ENCODE assay signal across 26 cellular contexts in the genomic region with DNA sequence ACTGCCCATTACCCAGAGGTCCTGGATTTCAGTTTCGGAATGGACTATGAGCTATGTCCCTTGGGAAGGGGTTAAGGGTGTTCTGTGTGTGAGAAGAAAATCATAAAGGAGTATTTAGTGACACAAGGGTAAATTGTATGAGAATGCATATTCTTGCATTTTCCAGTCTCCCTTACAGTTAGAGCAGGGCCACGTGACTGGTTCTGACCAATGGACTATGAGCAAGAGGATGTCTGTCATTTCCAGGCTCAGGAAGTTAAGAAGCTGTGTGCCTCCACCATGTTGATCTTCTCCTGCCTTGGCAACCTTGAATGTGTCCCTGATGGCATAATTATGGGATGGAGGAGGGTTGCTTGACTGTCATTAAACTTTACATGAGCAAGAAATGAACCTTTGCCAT.
"Had no signal": no experiment of that assay in that cellular context is flagged by ENCODE, and none has a peak within 500 bp of the region (broad histone marks: within the 10 kb centered on the region; RNA-seq: fewer than 3 reads in every experiment).

No MANE protein-coding gene starts in this region.

- H3K36me3 ChIP-seq: adrenal gland, breast epithelium, Peyer's patch, SJSA1, WERI-Rb-1 had no signal

- H3K9me3 ChIP-seq: adrenal gland, body of pancreas, breast epithelium, Peyer's patch, SJSA1 had no signal

- H3K27ac ChIP-seq: adrenal gland, body of pancreas, breast epithelium, KMS-11, Peyer's patch, SJSA1, WERI-Rb-1 had no signal

- DNase-seq: activated CD4-positive, alpha-beta T cell treated with anti-CD3 and anti-CD28 coated beads, Interleukin-2, amount 10 ng/mL, durations not matched to agents 24 days and 14 days; activated CD4-positive, alpha-beta T cell treated with anti-CD3 and anti-CD28 coated beads, Interleukin-2, amount 50 U/mL, for 4 hours; activated CD8-positive, alpha-beta T cell treated with anti-CD3 and anti-CD28 coated beads for 36 hours; activated gamma-delta T cell; activated naive CD4-positive, alpha-beta T cell treated with anti-CD3 and anti-CD28 coated beads for 36 hours; activated T-cell treated with anti-CD3 and anti-CD28 coated beads, Interleukin-2, amount 50 U/mL, for 1 hour; activated T-cell treated with anti-CD3 and anti-CD28 coated beads, Interleukin-2, amount 50 U/mL, for 72 hours; adrenal gland; body of pancreas; NCI-H1048; NCI-H1436 treated with DMSO at 0.1 percent for 48 hours; NCI-H1694 treated with DMSO at 0.1 percent for 48 hours; NCI-H2029; NCI-H345; NCI-H524 treated with DMSO at 0.1 percent for 48 hours; PC-3; Peyer's patch; RPMI8226; SHP77 treated with DMSO at 0.1 percent for 48 hours; T1000; WERI-Rb-1 had no signal

- H3K4me2 ChIP-seq: KMS-11 had no signal

- H3K4me3 ChIP-seq: adrenal gland, body of pancreas, breast epithelium, Peyer's patch, SJSA1 had no signal

- ATAC-seq: activated CD8-positive, alpha-beta T cell treated with anti-CD3 and anti-CD28 coated beads for 36 hours; activated naive CD4-positive, alpha-beta T cell treated with anti-CD3 and anti-CD28 coated beads, Interleukin-2, amount 50 U/mL, for 72 hours; activated T-cell treated with anti-CD3 and anti-CD28 coated beads, Interleukin-2, amount 50 U/mL, for 72 hours; body of pancreas; PC-3 had no signal

- H3K9ac ChIP-seq: KMS-11 had no signal

- H3K4me1 ChIP-seq: adrenal gland, breast epithelium, Peyer's patch, SJSA1 had no signal

- H3K27me3 ChIP-seq: adrenal gland, body of pancreas, breast epithelium, Peyer's patch, SJSA1 had no signal

- FAIRE-seq: astrocyte had no signal
